Comparison of ENCODE assay signal across 12 cellular contexts in the genomic region with DNA sequence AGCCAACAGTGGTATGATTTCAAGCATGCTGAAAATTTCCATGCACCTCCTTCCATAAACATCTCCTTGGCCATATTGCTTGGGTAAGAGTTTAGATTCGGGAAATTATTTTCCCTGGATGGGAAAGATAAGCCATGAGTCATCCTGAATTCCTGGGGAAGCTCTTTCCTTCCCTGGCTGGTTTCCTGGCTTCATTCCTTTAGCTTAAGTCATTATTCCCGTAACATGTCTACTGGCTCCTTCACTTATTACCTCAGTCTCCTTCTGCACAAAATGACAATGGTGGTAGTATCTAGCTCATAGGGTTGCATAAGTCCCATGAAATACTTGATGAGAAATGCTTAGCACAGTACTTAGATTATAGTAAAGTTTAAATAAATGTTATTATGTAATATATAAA. TPM values are rescaled to one million over a fixed set of nuclear protein-coding genes. Genes with fewer than 3 reads are reported as not detected.
DNase-seq lines count a peak whose midpoint lies in the region; ATAC-seq and TF ChIP-seq lines count a peak whose summit lies in the region.
"Had no signal": no experiment of that assay in that cellular context is flagged by ENCODE, and none has a peak within 500 bp of the region (broad histone marks: within the 10 kb centered on the region; RNA-seq: fewer than 3 reads in every experiment).

No MANE protein-coding gene starts in this region.

- TF ChIP-seq EP300 in sigmoid colon (IDR thresholded peaks at IDR 0.05), result peak in 3 of 4 donors; percentile 23 to 62 (median 49)

- no peaks in the 10 kb centered on the region for H3K36me3 ChIP-seq in GM23338 (ENCODE audit: insufficient read depth)
- no peaks in the 10 kb centered on the region for H3K36me3 ChIP-seq in RWPE2 (ENCODE audit: low read depth)
- no peaks in the 10 kb centered on the region for H3K36me3 ChIP-seq in sigmoid colon
- H3K36me3 ChIP-seq in CD4-positive, alpha-beta memory T cell (ENCODE audit: insufficient read depth, low read length), result no peaks in the 10 kb centered on the region

- H3K4me3 ChIP-seq in GM23338 (no peak overlapping the region), RWPE2 (ENCODE audit: severe bottlenecking) (no peak overlapping the region), fibroblast of the aortic adventitia (ENCODE audit: low read depth, low read length) (no peak overlapping the region), sigmoid colon (no peak overlapping the region)
- no peak overlapping the region for H3K4me3 ChIP-seq in CD4-positive, alpha-beta memory T cell (ENCODE audit: low read length in 2 of 2)
- H3K4me3 ChIP-seq: dorsolateral prefrontal cortex had no signal

- DNase-seq in GM23338 (ENCODE audit: low spot score) (peak; percentile 34), RWPE2 (ENCODE audit: low spot score) (no peak), fibroblast of the aortic adventitia (ENCODE audit: low read depth) (peak; percentile 99), sigmoid colon (no peak)
- no peak for DNase-seq in stimulated activated naive CD4-positive, alpha-beta T cell (lab: John Stamatoyannopoulos, UW)
- DNase-seq in CD4-positive, alpha-beta memory T cell, result no peak
- DNase-seq: dorsolateral prefrontal cortex; NCI-H2107; stimulated activated CD4-positive, alpha-beta T cell treated with anti-CD3 and anti-CD28 coated beads, Interleukin-4, amount 100 ng/mL, for 1 hour; T-helper 2 cell had no signal

- H3K9me3 ChIP-seq in RWPE2 (ENCODE audit: severe bottlenecking), result peaks cover 2% of the 10 kb centered on the region
- H3K9me3 ChIP-seq in sigmoid colon, result no peaks in the 10 kb centered on the region
- H3K9me3 ChIP-seq in CD4-positive, alpha-beta memory T cell (ENCODE audit: control insufficient read depth in 1 of 2, low read length in 2 of 2), result no peaks in the 10 kb centered on the region

- no peaks in the 10 kb centered on the region for H3K9me2 ChIP-seq in GM23338 (ENCODE audit: insufficient read depth)

- ATAC-seq in GM23338 (no peak), RWPE2 (ENCODE audit: low read depth) (peak; percentile 99), HG02610 (IDR thresholded peaks at IDR 0.05; ENCODE audit: unreplicated experiment) (no peak), HG02588 (IDR thresholded peaks at IDR 0.05; ENCODE audit: unreplicated experiment) (no peak)

- intact Hi-C loops in sigmoid colon (cut with DNase I), result no loop called here
- intact Hi-C loops in CD4-positive, alpha-beta memory T cell (cut with micrococcal nuclease), result no loop called here

- H2AFZ ChIP-seq in GM23338, result no peak overlapping the region

- no peaks in the 10 kb centered on the region for H3K27me3 ChIP-seq in GM23338 (ENCODE audit: insufficient read depth)
- H3K27me3 ChIP-seq in RWPE2 (ENCODE audit: insufficient read depth, poor library complexity, severe bottlenecking), result no peaks in the 10 kb centered on the region
- no peaks in the 10 kb centered on the region for H3K27me3 ChIP-seq in sigmoid colon
- no peaks in the 10 kb centered on the region for H3K27me3 ChIP-seq in CD4-positive, alpha-beta memory T cell (ENCODE audit: insufficient read depth, low read length)
- H3K27me3 ChIP-seq: dorsolateral prefrontal cortex had no signal

- H3K27ac Mint-ChIP-seq in GM23338, result peak overlapping the region; percentile 85
- H3K27ac Mint-ChIP-seq in CD4-positive, alpha-beta memory T cell, result no peak overlapping the region

- no peak overlapping the region for H3K27ac ChIP-seq in GM23338 (ENCODE audit: low read depth)
- H3K27ac ChIP-seq in RWPE2 (ENCODE audit: poor library complexity, severe bottlenecking), result peak overlapping the region; percentile 76
- peak overlapping the region in 2 of 4 donors; percentile 26 to 29 for H3K27ac ChIP-seq in sigmoid colon
- no peak overlapping the region for H3K27ac ChIP-seq in CD4-positive, alpha-beta memory T cell (ENCODE audit: low read depth, low read length)
- H3K27ac ChIP-seq: dorsolateral prefrontal cortex had no signal

- POLR2A ChIA-PET in CD4-positive, alpha-beta memory T cell (lab: Charles Lee; ENCODE audit: partially characterized antibody), result no interaction called here

- H3K4me2 ChIP-seq in GM23338, result 0 out of 2 replicates have a peak overlapping the region, but pooled peaks have one; percentile 18

- H3K4me1 ChIP-seq in GM23338 (ENCODE audit: insufficient read depth) (peaks cover 17% of the 10 kb centered on the region), RWPE2 (ENCODE audit: insufficient read depth, poor library complexity, severe bottlenecking) (peaks cover 22% of the 10 kb centered on the region), sigmoid colon (peaks cover 0 to 12% (median 3%) of the 10 kb centered on the region in 4 donors)
- no peaks in the 10 kb centered on the region for H3K4me1 ChIP-seq in CD4-positive, alpha-beta memory T cell (ENCODE audit: insufficient read depth, low read length)

- peaks cover 13% of the 10 kb centered on the region; the same call in 2 of the 3 replicates for H3K9me3 Mint-ChIP-seq in GM23338
- H3K9me3 Mint-ChIP-seq in CD4-positive, alpha-beta memory T cell, result peaks cover 0 to 21% (median 11%) of the 10 kb centered on the region in 8 donors

- peaks cover 7% of the 10 kb centered on the region for H3K27me3 Mint-ChIP-seq in GM23338 (ENCODE audit: insufficient read depth, low read depth, poor library complexity)
- H3K27me3 Mint-ChIP-seq in CD4-positive, alpha-beta memory T cell, result no peaks in the 10 kb centered on the region

- WGBS in sigmoid colon, 2 donors, result 55 to 73% methylated on average over 2 of the region's 2 CpGs

- peaks cover 18% of the 10 kb centered on the region for H3K4me1 Mint-ChIP-seq in GM23338
- H3K4me1 Mint-ChIP-seq in CD4-positive, alpha-beta memory T cell, result no peaks in the 10 kb centered on the region

- H4K20me1 ChIP-seq in GM23338 (replicated peaks; ENCODE audit: insufficient read depth), result no peaks in the 10 kb centered on the region

- H3K36me3 Mint-ChIP-seq in GM23338 (ENCODE audit: low read depth), result peaks cover 9% of the 10 kb centered on the region; the same call in 2 of the 3 replicates
- H3K36me3 Mint-ChIP-seq in CD4-positive, alpha-beta memory T cell, result no peaks in the 10 kb centered on the region

- no peaks in the 10 kb centered on the region for H3K79me2 ChIP-seq in GM23338 (replicated peaks; ENCODE audit: insufficient read depth)

- H3F3A ChIP-seq in GM23338 (replicated peaks; ENCODE audit: low read depth), result no peaks in the 10 kb centered on the region

- H3K4me3 Mint-ChIP-seq in GM23338, result no peak overlapping the region
- H3K4me3 Mint-ChIP-seq in CD4-positive, alpha-beta memory T cell, result no peak overlapping the region

- no peak for TF ChIP-seq CTCF in GM23338 (conservative IDR thresholded peaks at IDR 0.05; ENCODE audit: low read depth in 2 of 2)
- TF ChIP-seq CTCF in RWPE2 (IDR thresholded peaks at IDR 0.05; ENCODE audit: poor library complexity, severe bottlenecking), result no peak
- TF ChIP-seq CTCF in fibroblast of the aortic adventitia (IDR thresholded peaks at IDR 0.05; ENCODE audit: insufficient read depth, low read length), result no peak
- no peak for TF ChIP-seq CTCF in sigmoid colon (IDR thresholded peaks at IDR 0.05)

- CTCF ChIA-PET in CD4-positive, alpha-beta memory T cell (lab: Charles Lee; ENCODE audit: partially characterized antibody), result no interaction called here

- TF ChIP-seq POLR2A in sigmoid colon (IDR thresholded peaks at IDR 0.05), result no peak

TF ChIP-seq in GM23338, 12 proteins besides CTCF, POLR2A, EP300 and RAD21 (continues in another document):
- TF ChIP-seq POLR2AphosphoS5 (IDR thresholded peaks at IDR 0.05; ENCODE audit: low read depth), result no peak
- TF ChIP-seq, protein P1, sequence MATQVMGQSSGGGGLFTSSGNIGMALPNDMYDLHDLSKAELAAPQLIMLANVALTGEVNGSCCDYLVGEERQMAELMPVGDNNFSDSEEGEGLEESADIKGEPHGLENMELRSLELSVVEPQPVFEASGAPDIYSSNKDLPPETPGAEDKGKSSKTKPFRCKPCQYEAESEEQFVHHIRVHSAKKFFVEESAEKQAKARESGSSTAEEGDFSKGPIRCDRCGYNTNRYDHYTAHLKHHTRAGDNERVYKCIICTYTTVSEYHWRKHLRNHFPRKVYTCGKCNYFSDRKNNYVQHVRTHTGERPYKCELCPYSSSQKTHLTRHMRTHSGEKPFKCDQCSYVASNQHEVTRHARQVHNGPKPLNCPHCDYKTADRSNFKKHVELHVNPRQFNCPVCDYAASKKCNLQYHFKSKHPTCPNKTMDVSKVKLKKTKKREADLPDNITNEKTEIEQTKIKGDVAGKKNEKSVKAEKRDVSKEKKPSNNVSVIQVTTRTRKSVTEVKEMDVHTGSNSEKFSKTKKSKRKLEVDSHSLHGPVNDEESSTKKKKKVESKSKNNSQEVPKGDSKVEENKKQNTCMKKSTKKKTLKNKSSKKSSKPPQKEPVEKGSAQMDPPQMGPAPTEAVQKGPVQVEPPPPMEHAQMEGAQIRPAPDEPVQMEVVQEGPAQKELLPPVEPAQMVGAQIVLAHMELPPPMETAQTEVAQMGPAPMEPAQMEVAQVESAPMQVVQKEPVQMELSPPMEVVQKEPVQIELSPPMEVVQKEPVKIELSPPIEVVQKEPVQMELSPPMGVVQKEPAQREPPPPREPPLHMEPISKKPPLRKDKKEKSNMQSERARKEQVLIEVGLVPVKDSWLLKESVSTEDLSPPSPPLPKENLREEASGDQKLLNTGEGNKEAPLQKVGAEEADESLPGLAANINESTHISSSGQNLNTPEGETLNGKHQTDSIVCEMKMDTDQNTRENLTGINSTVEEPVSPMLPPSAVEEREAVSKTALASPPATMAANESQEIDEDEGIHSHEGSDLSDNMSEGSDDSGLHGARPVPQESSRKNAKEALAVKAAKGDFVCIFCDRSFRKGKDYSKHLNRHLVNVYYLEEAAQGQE (IDR thresholded peaks at IDR 0.05; ENCODE audit: unreplicated experiment), result no peak
- TF ChIP-seq STAT1 (IDR thresholded peaks at IDR 0.05; ENCODE audit: unreplicated experiment), result no peak
- TF ChIP-seq EZH2phosphoT487 (IDR thresholded peaks at IDR 0.05; ENCODE audit: unreplicated experiment), result no peak
- TF ChIP-seq ZNF331 (CRISPR knock-in tag; IDR thresholded peaks at IDR 0.05; ENCODE audit: low read depth), result no peak
- TF ChIP-seq JUNB (IDR thresholded peaks at IDR 0.05; ENCODE audit: unreplicated experiment), result no peak
- no peak for TF ChIP-seq ZNF114 (CRISPR knock-in tag; IDR thresholded peaks at IDR 0.05)

RNA-seq across cellular contexts. Expression of gene TINAG, which starts 27.6 kb away (rescaled TPM):
- not detected in 2 replicates for total RNA-seq in GM23338 (2014; rRNA removed; shearing (Covaris generic))
- polyA plus RNA-seq in GM23338 (2016; fragmentation: Nextera tagmentation; extraction: Ambion mirVana) (not detected in 2 replicates), sigmoid colon (10 to 100 TPM; 16.9 to 19.8 (median 17.2) TPM)
- total RNA-seq in fibroblast of the aortic adventitia (ENCODE audit: low replicate concordance) (not detected in 2 replicates), sigmoid colon (not detected)
- total RNA-seq in CD4-positive, alpha-beta memory T cell, result not detected
- polyA plus RNA-seq in CD4-positive, alpha-beta memory T cell, result not detected

Comparison
In these comparisons a context has a peak if more than half of its experiments do, and no peak if none do; other contexts are left out.
1. DNase-seq: peak in GM23338 (single experiment) and fibroblast of the aortic adventitia (single experiment); none in RWPE2 (single experiment), sigmoid colon (single experiment), stimulated activated naive CD4-positive, alpha-beta T cell (0 of 6) and CD4-positive, alpha-beta memory T cell (0 of 5).